In the genomic region with DNA sequence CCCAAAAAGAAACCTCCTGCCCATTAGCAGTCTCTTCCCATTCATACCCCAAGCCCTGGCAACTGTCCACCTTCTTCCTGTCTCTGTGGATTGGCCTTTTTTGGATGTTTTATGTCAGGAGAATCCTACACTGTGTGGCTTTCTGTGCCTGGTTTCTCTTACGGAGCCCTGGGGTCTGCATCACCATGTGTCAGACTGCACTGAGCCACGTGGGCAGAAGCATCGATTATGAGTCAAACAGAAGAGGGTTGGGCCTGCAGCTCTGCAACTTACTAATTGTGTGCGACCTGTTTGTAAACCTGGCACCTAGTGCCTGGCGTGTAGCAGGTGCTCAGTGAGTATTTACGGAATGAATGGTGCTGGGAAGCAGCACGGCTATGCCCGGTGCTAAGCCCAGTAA, we compare ENCODE assay signal across 1 cellular context.
TF ChIP-seq lines count a peak whose summit lies in the region.

No MANE protein-coding gene starts in this region.

TF ChIP-seq in IMR-90, 13 proteins besides CTCF, POLR2A, EP300 and RAD21:
- TF ChIP-seq, protein P1, sequence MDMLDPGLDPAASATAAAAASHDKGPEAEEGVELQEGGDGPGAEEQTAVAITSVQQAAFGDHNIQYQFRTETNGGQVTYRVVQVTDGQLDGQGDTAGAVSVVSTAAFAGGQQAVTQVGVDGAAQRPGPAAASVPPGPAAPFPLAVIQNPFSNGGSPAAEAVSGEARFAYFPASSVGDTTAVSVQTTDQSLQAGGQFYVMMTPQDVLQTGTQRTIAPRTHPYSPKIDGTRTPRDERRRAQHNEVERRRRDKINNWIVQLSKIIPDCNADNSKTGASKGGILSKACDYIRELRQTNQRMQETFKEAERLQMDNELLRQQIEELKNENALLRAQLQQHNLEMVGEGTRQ (IDR thresholded peaks at IDR 0.05; ENCODE audit: low read depth, low read length) = peak; percentile 69
- TF ChIP-seq CHD1 (IDR thresholded peaks at IDR 0.05; ENCODE audit: low read depth, low read length) = no peak
